ENCODE assay signal across 1 cellular context in the genomic region with DNA sequence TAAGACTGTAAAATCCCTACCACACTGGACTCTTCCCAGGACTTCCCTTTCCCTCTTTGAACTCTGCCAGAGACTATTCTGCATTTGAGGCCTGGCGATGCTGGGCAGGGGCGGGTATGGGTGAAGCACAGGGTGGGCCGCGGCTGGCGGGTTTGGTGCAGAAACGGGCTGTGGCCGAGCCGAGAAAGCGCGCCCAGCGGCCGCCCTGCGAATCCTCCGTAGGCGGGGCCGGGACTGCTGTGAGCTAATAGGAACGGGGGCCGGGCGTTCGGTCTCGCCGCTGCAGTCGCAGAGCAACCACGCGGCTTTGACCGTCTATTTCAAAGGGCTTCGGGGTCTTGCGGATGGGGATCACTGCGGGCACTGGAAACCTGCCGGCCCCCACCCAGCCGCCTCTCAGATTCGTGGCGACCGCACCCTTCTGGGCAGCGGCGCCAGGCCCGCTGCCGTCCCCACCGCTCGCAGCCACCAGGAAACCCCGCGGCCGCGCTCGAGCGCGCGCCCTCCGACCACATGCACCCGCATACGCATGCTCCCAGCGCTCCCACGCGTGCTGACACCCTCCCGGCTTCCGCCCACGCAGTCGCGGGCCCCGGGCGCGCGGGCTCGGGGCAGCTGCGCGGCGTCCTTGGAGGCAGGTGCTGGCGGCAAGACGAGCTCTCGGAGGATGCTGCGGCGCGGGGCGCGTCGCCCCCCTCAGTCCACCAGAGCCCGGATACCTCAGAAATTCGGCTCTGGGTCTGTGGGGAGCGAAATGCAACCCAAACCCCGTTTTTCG.
TF ChIP-seq lines count a peak whose summit lies in the region.

No MANE protein-coding gene starts in this region.

TF ChIP-seq in K562, 482 proteins besides CTCF, POLR2A, EP300 and RAD21 (continued from another document and continues in another):
- TF ChIP-seq, protein P1, sequence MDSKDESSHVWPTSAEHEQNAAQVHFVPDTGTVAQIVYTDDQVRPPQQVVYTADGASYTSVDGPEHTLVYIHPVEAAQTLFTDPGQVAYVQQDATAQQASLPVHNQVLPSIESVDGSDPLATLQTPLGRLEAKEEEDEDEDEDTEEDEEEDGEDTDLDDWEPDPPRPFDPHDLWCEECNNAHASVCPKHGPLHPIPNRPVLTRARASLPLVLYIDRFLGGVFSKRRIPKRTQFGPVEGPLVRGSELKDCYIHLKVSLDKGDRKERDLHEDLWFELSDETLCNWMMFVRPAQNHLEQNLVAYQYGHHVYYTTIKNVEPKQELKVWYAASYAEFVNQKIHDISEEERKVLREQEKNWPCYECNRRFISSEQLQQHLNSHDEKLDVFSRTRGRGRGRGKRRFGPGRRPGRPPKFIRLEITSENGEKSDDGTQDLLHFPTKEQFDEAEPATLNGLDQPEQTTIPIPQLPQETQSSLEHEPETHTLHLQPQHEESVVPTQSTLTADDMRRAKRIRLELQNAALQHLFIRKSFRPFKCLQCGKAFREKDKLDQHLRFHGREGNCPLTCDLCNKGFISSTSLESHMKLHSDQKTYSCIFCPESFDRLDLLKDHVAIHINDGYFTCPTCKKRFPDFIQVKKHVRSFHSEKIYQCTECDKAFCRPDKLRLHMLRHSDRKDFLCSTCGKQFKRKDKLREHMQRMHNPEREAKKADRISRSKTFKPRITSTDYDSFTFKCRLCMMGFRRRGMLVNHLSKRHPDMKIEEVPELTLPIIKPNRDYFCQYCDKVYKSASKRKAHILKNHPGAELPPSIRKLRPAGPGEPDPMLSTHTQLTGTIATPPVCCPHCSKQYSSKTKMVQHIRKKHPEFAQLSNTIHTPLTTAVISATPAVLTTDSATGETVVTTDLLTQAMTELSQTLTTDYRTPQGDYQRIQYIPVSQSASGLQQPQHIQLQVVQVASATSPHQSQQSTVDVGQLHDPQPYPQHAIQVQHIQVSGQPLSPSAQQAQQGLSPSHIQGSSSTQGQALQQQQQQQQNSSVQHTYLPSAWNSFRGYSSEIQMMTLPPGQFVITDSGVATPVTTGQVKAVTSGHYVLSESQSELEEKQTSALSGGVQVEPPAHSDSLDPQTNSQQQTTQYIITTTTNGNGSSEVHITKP (IDR thresholded peaks at IDR 0.05; ENCODE audit: partially characterized antibody) = no peak
- TF ChIP-seq HNRNPUL1 (IDR thresholded peaks at IDR 0.05; ENCODE audit: low read length) (no peak), ZNF408 (CRISPR knock-in tag; IDR thresholded peaks at IDR 0.05; ENCODE audit: low read depth) (no peak), FOXA1 (IDR thresholded peaks at IDR 0.05; ENCODE audit: borderline replicate concordance) (no peak), ZNF609 (CRISPR knock-in tag; IDR thresholded peaks at IDR 0.05; ENCODE audit: borderline replicate concordance) (no peak), TGIF2 (CRISPR knock-in tag; IDR thresholded peaks at IDR 0.05) (peak; percentile 22; the same call in 1 of the 2 replicates), HDAC2 (IDR thresholded peaks at IDR 0.05) (0 out of 2 replicates have a peak, but pooled peaks have one; percentile 23), HMG20A (CRISPR knock-in tag; conservative IDR thresholded peaks at IDR 0.05) (no peak), ZNF75A (CRISPR knock-in tag; IDR thresholded peaks at IDR 0.05) (no peak), ZNF324 (CRISPR knock-in tag; IDR thresholded peaks at IDR 0.05) (no peak), ZBTB7A (IDR thresholded peaks at IDR 0.05; ENCODE audit: borderline replicate concordance, control insufficient read depth, low read depth, low read length) (peak; percentile 66; the same call in 1 of the 2 replicates), SOX6 (IDR thresholded peaks at IDR 0.05) (no peak; the same call in 1 of the 2 replicates), ETV5 (CRISPR knock-in tag; IDR thresholded peaks at IDR 0.05; ENCODE audit: low read depth) (0 out of 2 replicates have a peak, but pooled peaks have one; percentile 53), GATA2 (CRISPR knock-in tag; IDR thresholded peaks at IDR 0.05) (no peak), SP2 (IDR thresholded peaks at IDR 0.05; ENCODE audit: extremely low read depth, low read depth, low read length, poor library complexity, severe bottlenecking) (no peak), L3MBTL2 (IDR thresholded peaks at IDR 0.05) (peak; percentile 87), ARID1B (IDR thresholded peaks at IDR 0.05) (0 out of 2 replicates have a peak, but pooled peaks have one; percentile 20), FOS (IDR thresholded peaks at IDR 0.05; ENCODE audit: extremely low read depth, insufficient read length) (no peak), CHD4 (IDR thresholded peaks at IDR 0.05; ENCODE audit: insufficient read depth, insufficient replicate concordance, low read depth, low read length, poor library complexity, severe bottlenecking) (no peak), ZNF311 (CRISPR knock-in tag; IDR thresholded peaks at IDR 0.05) (no peak), FOSL1 (tag; conservative IDR thresholded peaks at IDR 0.05) (no peak), ELF1 (tag; IDR thresholded peaks at IDR 0.05) (peak; percentile 61), ZBTB8A (IDR thresholded peaks at IDR 0.05; ENCODE audit: partially characterized antibody) (no peak), ZNF398 (CRISPR knock-in tag; IDR thresholded peaks at IDR 0.05) (no peak), ZNF431 (CRISPR knock-in tag; IDR thresholded peaks at IDR 0.05) (no peak), KLF13 (tag; IDR thresholded peaks at IDR 0.05; ENCODE audit: borderline replicate concordance, low read depth) (no peak), ZNF133 (CRISPR knock-in tag; IDR thresholded peaks at IDR 0.05) (no peak), CREB1 (IDR thresholded peaks at IDR 0.05) (peak; percentile 50; the same call in 1 of the 2 replicates), CREB1 (CRISPR knock-in tag; IDR thresholded peaks at IDR 0.05) (peak; percentile 36; the same call in 1 of the 2 replicates), FIP1L1 (IDR thresholded peaks at IDR 0.05; ENCODE audit: low read depth, low read length, poor library complexity, severe bottlenecking) (peak; percentile 45), HES1 (IDR thresholded peaks at IDR 0.05; ENCODE audit: low read depth) (peak; percentile 70), SMAD4 (CRISPR knock-in tag; conservative IDR thresholded peaks at IDR 0.05) (peak; percentile 32; the same call in 1 of the 2 replicates), ZC3H8 (IDR thresholded peaks at IDR 0.05) (no peak), U2AF1 (optimal IDR thresholded peaks at IDR 0.05; ENCODE audit: low read depth, low read length) (peak; percentile 79), ZNF511 (CRISPR knock-in tag; IDR thresholded peaks at IDR 0.05) (no peak), ZNF444 (CRISPR knock-in tag; IDR thresholded peaks at IDR 0.05) (no peak), ARID2 (IDR thresholded peaks at IDR 0.05) (no peak), KLF6 (CRISPR knock-in tag; IDR thresholded peaks at IDR 0.05; ENCODE audit: borderline replicate concordance) (no peak), ETV1 (tag; conservative IDR thresholded peaks at IDR 0.05; ENCODE audit: low read depth) (no peak)
- TF ChIP-seq, protein P2, sequence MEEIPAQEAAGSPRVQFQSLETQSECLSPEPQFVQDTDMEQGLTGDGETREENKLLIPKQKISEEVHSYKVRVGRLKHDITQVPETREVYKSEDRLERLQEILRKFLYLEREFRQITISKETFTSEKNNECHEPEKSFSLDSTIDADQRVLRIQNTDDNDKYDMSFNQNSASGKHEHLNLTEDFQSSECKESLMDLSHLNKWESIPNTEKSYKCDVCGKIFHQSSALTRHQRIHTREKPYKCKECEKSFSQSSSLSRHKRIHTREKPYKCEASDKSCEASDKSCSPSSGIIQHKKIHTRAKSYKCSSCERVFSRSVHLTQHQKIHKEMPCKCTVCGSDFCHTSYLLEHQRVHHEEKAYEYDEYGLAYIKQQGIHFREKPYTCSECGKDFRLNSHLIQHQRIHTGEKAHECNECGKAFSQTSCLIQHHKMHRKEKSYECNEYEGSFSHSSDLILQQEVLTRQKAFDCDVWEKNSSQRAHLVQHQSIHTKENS (CRISPR knock-in tag; IDR thresholded peaks at IDR 0.05) = no peak
- TF ChIP-seq, protein P3, sequence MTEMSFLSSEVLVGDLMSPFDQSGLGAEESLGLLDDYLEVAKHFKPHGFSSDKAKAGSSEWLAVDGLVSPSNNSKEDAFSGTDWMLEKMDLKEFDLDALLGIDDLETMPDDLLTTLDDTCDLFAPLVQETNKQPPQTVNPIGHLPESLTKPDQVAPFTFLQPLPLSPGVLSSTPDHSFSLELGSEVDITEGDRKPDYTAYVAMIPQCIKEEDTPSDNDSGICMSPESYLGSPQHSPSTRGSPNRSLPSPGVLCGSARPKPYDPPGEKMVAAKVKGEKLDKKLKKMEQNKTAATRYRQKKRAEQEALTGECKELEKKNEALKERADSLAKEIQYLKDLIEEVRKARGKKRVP (CRISPR knock-in tag; IDR thresholded peaks at IDR 0.05) = no peak
- TF ChIP-seq, protein P4, sequence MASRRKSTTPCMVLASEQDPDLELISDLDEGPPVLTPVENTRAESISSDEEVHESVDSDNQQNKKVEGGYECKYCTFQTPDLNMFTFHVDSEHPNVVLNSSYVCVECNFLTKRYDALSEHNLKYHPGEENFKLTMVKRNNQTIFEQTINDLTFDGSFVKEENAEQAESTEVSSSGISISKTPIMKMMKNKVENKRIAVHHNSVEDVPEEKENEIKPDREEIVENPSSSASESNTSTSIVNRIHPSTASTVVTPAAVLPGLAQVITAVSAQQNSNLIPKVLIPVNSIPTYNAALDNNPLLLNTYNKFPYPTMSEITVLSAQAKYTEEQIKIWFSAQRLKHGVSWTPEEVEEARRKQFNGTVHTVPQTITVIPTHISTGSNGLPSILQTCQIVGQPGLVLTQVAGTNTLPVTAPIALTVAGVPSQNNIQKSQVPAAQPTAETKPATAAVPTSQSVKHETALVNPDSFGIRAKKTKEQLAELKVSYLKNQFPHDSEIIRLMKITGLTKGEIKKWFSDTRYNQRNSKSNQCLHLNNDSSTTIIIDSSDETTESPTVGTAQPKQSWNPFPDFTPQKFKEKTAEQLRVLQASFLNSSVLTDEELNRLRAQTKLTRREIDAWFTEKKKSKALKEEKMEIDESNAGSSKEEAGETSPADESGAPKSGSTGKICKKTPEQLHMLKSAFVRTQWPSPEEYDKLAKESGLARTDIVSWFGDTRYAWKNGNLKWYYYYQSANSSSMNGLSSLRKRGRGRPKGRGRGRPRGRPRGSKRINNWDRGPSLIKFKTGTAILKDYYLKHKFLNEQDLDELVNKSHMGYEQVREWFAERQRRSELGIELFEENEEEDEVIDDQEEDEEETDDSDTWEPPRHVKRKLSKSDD (conservative IDR thresholded peaks at IDR 0.05; ENCODE audit: low read length) = no peak
- TF ChIP-seq, protein P5, sequence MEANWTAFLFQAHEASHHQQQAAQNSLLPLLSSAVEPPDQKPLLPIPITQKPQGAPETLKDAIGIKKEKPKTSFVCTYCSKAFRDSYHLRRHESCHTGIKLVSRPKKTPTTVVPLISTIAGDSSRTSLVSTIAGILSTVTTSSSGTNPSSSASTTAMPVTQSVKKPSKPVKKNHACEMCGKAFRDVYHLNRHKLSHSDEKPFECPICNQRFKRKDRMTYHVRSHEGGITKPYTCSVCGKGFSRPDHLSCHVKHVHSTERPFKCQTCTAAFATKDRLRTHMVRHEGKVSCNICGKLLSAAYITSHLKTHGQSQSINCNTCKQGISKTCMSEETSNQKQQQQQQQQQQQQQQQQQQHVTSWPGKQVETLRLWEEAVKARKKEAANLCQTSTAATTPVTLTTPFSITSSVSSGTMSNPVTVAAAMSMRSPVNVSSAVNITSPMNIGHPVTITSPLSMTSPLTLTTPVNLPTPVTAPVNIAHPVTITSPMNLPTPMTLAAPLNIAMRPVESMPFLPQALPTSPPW (CRISPR knock-in tag; IDR thresholded peaks at IDR 0.05) = peak; percentile 49
